9 cellular contexts compared by ENCODE assay signal in genomic region chr14:50335989-50336391, GRCh38. TPM values are rescaled to one million over a fixed set of nuclear protein-coding genes. Genes with fewer than 3 reads are reported as not detected.
DNase-seq lines count a peak whose midpoint lies in the region; ATAC-seq and TF ChIP-seq lines count a peak whose summit lies in the region.
"Had no signal": no experiment of that assay in that cellular context is flagged by ENCODE, and none has a peak within 500 bp of the region (broad histone marks: within the 10 kb centered on the region; RNA-seq: fewer than 3 reads in every experiment).

No MANE protein-coding gene starts in this region.

- peaks cover 29% of the 10 kb centered on the region for H3K4me1 ChIP-seq in osteoblast (ENCODE audit: insufficient read depth, low read length)

- H3K36me3 ChIP-seq in osteoblast (ENCODE audit: insufficient read depth, low read length), result no peaks in the 10 kb centered on the region

- peak; percentile 19 for DNase-seq in NCI-H345 (lab: John Stamatoyannopoulos, UW)
- DNase-seq in NCI-H345 treated with DMSO at 0.1 percent for 48 hours (lab: John Stamatoyannopoulos, UW; ENCODE audit: unreplicated experiment), result no peak
- DNase-seq in SK-N-DZ (ENCODE audit: low spot score), result peak; percentile 69
- peak; percentile 90 for DNase-seq in fibroblast of pulmonary artery (ENCODE audit: low read depth)
- no peak for DNase-seq in osteoblast (ENCODE audit: insufficient read length, low spot score, missing footprints)
- no peak for DNase-seq in ureter (ENCODE audit: low spot score)
- DNase-seq in cortex of kidney (lab: John Stamatoyannopoulos, UW), result no peak

- no peak for TF ChIP-seq CTCF in fibroblast of pulmonary artery (IDR thresholded peaks at IDR 0.05; ENCODE audit: low read length, missing control alignments)
- no peak for TF ChIP-seq CTCF in osteoblast (IDR thresholded peaks at IDR 0.05; ENCODE audit: extremely low read depth, low read depth, low read length)

- H3K4me2 ChIP-seq in osteoblast (ENCODE audit: insufficient read depth, low read length), result peak overlapping the region; percentile 49

- peak overlapping the region; percentile 4 for H3K27ac ChIP-seq in osteoblast (ENCODE audit: low read depth, low read length)
- H3K27ac ChIP-seq: C4-2B had no signal

- peak overlapping the region; percentile 77 for H2AFZ ChIP-seq in osteoblast (ENCODE audit: low read length)

- no peaks in the 10 kb centered on the region for H3K9me3 ChIP-seq in osteoblast (ENCODE audit: low read depth, low read length)

- H3K4me3 ChIP-seq in fibroblast of pulmonary artery (replicated peaks; ENCODE audit: low read depth, low read length), result no peak overlapping the region
- H3K4me3 ChIP-seq in osteoblast (ENCODE audit: insufficient read depth, low read length), result no peak overlapping the region

- H4K20me1 ChIP-seq in osteoblast (ENCODE audit: insufficient read depth, low read length), result no peaks in the 10 kb centered on the region

- ATAC-seq in HG02759 (IDR thresholded peaks at IDR 0.05; ENCODE audit: unreplicated experiment), result no peak

- H3K79me2 ChIP-seq in osteoblast (ENCODE audit: insufficient read depth, low read length), result no peaks in the 10 kb centered on the region

- no peaks in the 10 kb centered on the region for H3K27me3 ChIP-seq in osteoblast (ENCODE audit: insufficient read depth, low read length)

RNA-seq across cellular contexts. Expression of gene DMAC2L, which starts 23.9 kb away (rescaled TPM):
- polyA plus RNA-seq in SK-N-DZ (2014; cell fraction: cytosol; rRNA removed), result 23.9 and 40.1 TPM in 2 replicates
- 8.9 and 20.6 TPM in 2 replicates for polyA plus RNA-seq in SK-N-DZ (2014; cell fraction: nucleus; rRNA removed)
- total RNA-seq in osteoblast (7.2 and 9.4 TPM in 2 replicates), ureter (31.0 TPM)

RNA-seq across cellular contexts. Expression of gene L2HGDH, which starts 24.0 kb away (rescaled TPM):
- 9.3 and 12.1 TPM in 2 replicates for polyA plus RNA-seq in SK-N-DZ (2014; cell fraction: cytosol; rRNA removed)
- 2.1 and 8.3 TPM in 2 replicates for polyA plus RNA-seq in SK-N-DZ (2014; cell fraction: nucleus; rRNA removed)
- total RNA-seq in osteoblast (3.2 and 3.6 TPM in 2 replicates), ureter (7.8 TPM)

Comparison
In these comparisons a context has a peak if more than half of its experiments do, and no peak if none do; other contexts are left out.
1. DNase-seq: peak in NCI-H345 (single experiment), SK-N-DZ (single experiment) and fibroblast of pulmonary artery (single experiment); none in NCI-H345 treated with DMSO at 0.1 percent for 48 hours (single experiment), osteoblast (single experiment), ureter (single experiment) and cortex of kidney (single experiment).